Comparison of ENCODE assay signal across 15 cellular contexts in genomic region chr6:46918830-46919229, GRCh38. TPM values are rescaled to one million over a fixed set of nuclear protein-coding genes. Genes with fewer than 3 reads are reported as not detected.
A peak's percentile ranks its signal among the peaks of the same experiment; 100 is the strongest.
DNase-seq lines count a peak whose midpoint lies in the region; ATAC-seq and TF ChIP-seq lines count a peak whose summit lies in the region.
"Had no signal": no experiment of that assay in that cellular context is flagged by ENCODE, and none has a peak within 500 bp of the region (broad histone marks: within the 10 kb centered on the region; RNA-seq: fewer than 3 reads in every experiment).

No MANE protein-coding gene starts in this region.

- TF ChIP-seq EP300 in suprapubic skin (IDR thresholded peaks at IDR 0.05), result no peak

- H3K9me3 ChIP-seq in suprapubic skin, result no peaks in the 10 kb centered on the region
- H3K9me3 ChIP-seq: BLaER1 had no signal

- no peaks in the 10 kb centered on the region for H3K27me3 ChIP-seq in suprapubic skin
- H3K27me3 ChIP-seq: BLaER1 had no signal

- TF ChIP-seq POLR2A in suprapubic skin (IDR thresholded peaks at IDR 0.05), result no peak

- H3K36me3 ChIP-seq in suprapubic skin, result no peaks in the 10 kb centered on the region
- H3K36me3 ChIP-seq: BLaER1 had no signal

- no peak for ATAC-seq in GM19035 (IDR thresholded peaks at IDR 0.05; ENCODE audit: unreplicated experiment)

- DNase-seq in M059J (ENCODE audit: low read depth), result peak; percentile 52
- peak; percentile 31 to 89 for DNase-seq in dermis microvascular lymphatic vessel endothelial cell (ENCODE audit: low read depth in 2 of 2)
- DNase-seq in lung microvascular endothelial cell (ENCODE audit: low read depth in 2 of 2), result peak; percentile 41 to 72
- DNase-seq in suprapubic skin (ENCODE audit: low spot score in 2 of 2), result no peak
- DNase-seq in NCI-H748 treated with DMSO at 0.1 percent for 48 hours (lab: John Stamatoyannopoulos, UW), result no peak
- no peak for DNase-seq in inferior parietal cortex (ENCODE audit: extremely low spot score)
- DNase-seq: CD8-positive, alpha-beta memory T cell; GF-D8; KBM-7; NCI-H1092; NCI-H2227 treated with DMSO at 0.1 percent for 48 hours; NCI-H526 had no signal

- no peak for TF ChIP-seq CTCF in suprapubic skin (IDR thresholded peaks at IDR 0.05)

- no peaks in the 10 kb centered on the region for H3K4me1 ChIP-seq in suprapubic skin
- H3K4me1 ChIP-seq: BLaER1 had no signal

- WGBS in suprapubic skin, result 67% methylated on average over 3 of the region's 3 CpGs

- H3K27ac ChIP-seq in suprapubic skin, result peak overlapping the region; percentile 37
- H3K27ac ChIP-seq: BLaER1 had no signal

- no peak overlapping the region for H3K4me3 ChIP-seq in suprapubic skin
- H3K4me3 ChIP-seq: BLaER1 had no signal

RNA-seq across cellular contexts. Expression of gene ADGRF5, which starts 2.9 kb away (rescaled TPM):
- total RNA-seq in M059J (2014; rRNA removed; shearing (Covaris generic)), result 0.07 TPM in 1 of 2 replicates, not detected in the other
- total RNA-seq in dermis microvascular lymphatic vessel endothelial cell (107 and 112 TPM in 2 replicates), lung microvascular endothelial cell (57.3 and 83.7 TPM in 2 replicates), suprapubic skin (10 to 100 TPM in 2 of 4 donors, 1 to 10 TPM in 2; 4.4 to 13.0 (median 8.4) TPM)
- total RNA-seq: CD8-positive, alpha-beta memory T cell; MCF 10A had no signal

Comparison
In these comparisons a context has a peak if more than half of its experiments do, and no peak if none do; other contexts are left out.
1. DNase-seq: peak in M059J (single experiment), dermis microvascular lymphatic vessel endothelial cell (2 of 2) and lung microvascular endothelial cell (2 of 2); none in suprapubic skin (0 of 2), NCI-H748 treated with DMSO at 0.1 percent for 48 hours (single experiment) and inferior parietal cortex (single experiment).